In the genomic region with DNA sequence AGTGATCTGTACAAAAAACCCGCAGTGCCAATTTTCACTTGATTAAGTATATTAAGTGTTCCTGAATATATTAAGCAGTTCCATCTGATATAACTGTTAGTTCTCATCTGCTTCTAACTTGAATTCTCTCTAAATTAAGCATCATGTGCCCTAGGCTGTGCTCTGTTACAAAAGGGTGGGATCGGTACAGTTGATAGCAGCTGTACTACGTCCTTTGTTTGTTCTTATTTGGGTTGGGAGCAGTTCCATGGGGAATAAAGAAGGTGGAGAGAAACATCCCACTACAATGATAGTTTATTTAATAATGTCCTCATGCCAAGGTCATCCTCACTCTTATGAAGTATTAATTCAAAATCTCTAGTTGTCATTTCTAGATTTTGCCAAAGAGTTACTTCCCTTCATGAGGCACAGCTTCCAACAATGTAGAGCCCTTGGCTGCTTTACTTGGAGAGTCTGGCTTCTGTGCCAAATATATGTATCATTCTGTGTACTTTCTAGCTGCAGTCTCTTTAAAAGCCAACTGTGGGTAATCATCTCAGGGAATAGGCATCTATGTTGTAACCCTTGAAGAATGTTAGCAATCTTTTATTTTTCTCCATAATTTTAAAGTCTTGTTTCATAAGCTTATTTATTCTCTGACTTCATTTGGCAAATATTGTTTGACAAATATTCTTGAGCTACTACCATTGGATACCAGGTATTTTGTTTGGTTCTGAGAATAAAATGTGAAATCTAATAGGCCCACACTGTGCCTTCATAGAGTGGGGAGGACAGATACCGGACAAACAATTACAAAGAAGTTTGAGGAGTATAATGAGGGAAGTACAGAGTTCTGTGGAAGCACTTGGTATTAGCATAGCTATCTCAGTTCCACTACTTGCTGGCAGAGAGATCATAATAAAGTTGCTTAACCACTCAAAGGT, we compare ENCODE assay signal across 9 cellular contexts. TPM values are rescaled to one million over a fixed set of nuclear protein-coding genes. Genes with fewer than 3 reads are reported as not detected.
DNase-seq lines count a peak whose midpoint lies in the region; ATAC-seq and TF ChIP-seq lines count a peak whose summit lies in the region.
"Had no signal": no experiment of that assay in that cellular context is flagged by ENCODE, and none has a peak within 500 bp of the region (broad histone marks: within the 10 kb centered on the region; RNA-seq: fewer than 3 reads in every experiment).

No MANE protein-coding gene starts in this region.

- H3K9me3 ChIP-seq in Panc1 (ENCODE audit: control insufficient read depth, insufficient read depth, low read depth, low read length) = no peaks in the 10 kb centered on the region
- H3K9me3 ChIP-seq in prostate gland = no peaks in the 10 kb centered on the region

- in situ Hi-C loops in Panc1 (cut with HindIII; ENCODE audit: low pct_unique_long_range_greater_than_20kb, low sequenced_read_pairs) = no loop called here

- intact Hi-C loops in Panc1 (cut with micrococcal nuclease; ENCODE audit: unreplicated experiment) (no loop called here), prostate gland (cut with DNase I) (no loop called here)

- H3K4me3 ChIP-seq in Panc1 (ENCODE audit: low read depth in 2 of 2, low read length in 2 of 2) (no peak overlapping the region), fibroblast of mammary gland (ENCODE audit: control insufficient read depth, low read depth, low read length) (no peak overlapping the region), prostate gland (no peak overlapping the region)

- CTCF ChIA-PET in Panc1 (lab: Charles Lee) = no interaction called here

- no TSS peak for BruUV-seq in Panc1 (replicated peaks; lab: Mats Ljungman, UMichigan)

- DNase-seq in CD1c-positive myeloid dendritic cell (ENCODE audit: extremely low spot score) = peak; percentile 66
- DNase-seq in Panc1 (ENCODE audit: low read depth, low spot score) = peak; percentile 67
- DNase-seq in fibroblast of mammary gland (ENCODE audit: low read depth) = peak; percentile 93
- DNase-seq in prostate gland (ENCODE audit: low spot score) = peak; percentile 32
- no peak for DNase-seq in NCI-H2081 (lab: John Stamatoyannopoulos, UW)
- DNase-seq in inferior parietal cortex (ENCODE audit: extremely low spot score) = no peak
- no peak for DNase-seq in occipital lobe (lab: John Stamatoyannopoulos, UW)
- no peak for DNase-seq in activated CD4-positive, alpha-beta T cell treated with anti-CD3 and anti-CD28 coated beads for 1 hour
- DNase-seq: islet precursor cell had no signal

- H3K27me3 ChIP-seq in Panc1 (ENCODE audit: control insufficient read depth, insufficient read depth, low read length) = no peaks in the 10 kb centered on the region
- H3K27me3 ChIP-seq in prostate gland (replicated peaks; ENCODE audit: insufficient read depth) = no peaks in the 10 kb centered on the region

- peak; percentile 72 for ATAC-seq in Panc1

- WGBS in prostate gland = 31% methylated on average over 4 of the region's 4 CpGs

- POLR2A ChIA-PET in Panc1 (lab: Charles Lee) = no interaction called here

- H3K4me1 ChIP-seq in Panc1 (ENCODE audit: control insufficient read depth, insufficient read depth, low read length) (no peaks in the 10 kb centered on the region), prostate gland (replicated peaks) (no peaks in the 10 kb centered on the region)

- H3K36me3 ChIP-seq in Panc1 (ENCODE audit: control insufficient read depth, insufficient read depth, low read length) (no peaks in the 10 kb centered on the region), prostate gland (no peaks in the 10 kb centered on the region)

- TF ChIP-seq POLR2A in prostate gland (IDR thresholded peaks at IDR 0.05) = no peak

- no peak overlapping the region; the same call in 1 of the 2 replicates for H3K27ac ChIP-seq in Panc1 (ENCODE audit: low read length)
- peak overlapping the region in 1 of 2 donors; percentile 24 for H3K27ac ChIP-seq in prostate gland

- no peak for TF ChIP-seq CTCF in Panc1 (IDR thresholded peaks at IDR 0.05)
- no peak for TF ChIP-seq CTCF in fibroblast of mammary gland (conservative IDR thresholded peaks at IDR 0.05; ENCODE audit: control insufficient read depth, insufficient read depth, low read depth, low read length)
- no peak for TF ChIP-seq CTCF in prostate gland (IDR thresholded peaks at IDR 0.05)

RNA-seq across cellular contexts. Expression of a gene that starts 22.4 kb away (rescaled TPM):
- 36.6 TPM for total RNA-seq in Panc1 (2021; ENCODE audit: unreplicated experiment)
- 9.1 TPM for polyA plus RNA-seq in Panc1 (2012; ENCODE audit: insufficient read length)
- 10 to 100 TPM; 49.4 to 55.7 TPM for total RNA-seq in prostate gland
- 20.9 TPM for total RNA-seq in occipital lobe

Comparison
In these comparisons a context has a peak if more than half of its experiments do, and no peak if none do; other contexts are left out.
1. DNase-seq: peak in CD1c-positive myeloid dendritic cell (single experiment), Panc1 (single experiment), fibroblast of mammary gland (single experiment) and prostate gland (single experiment); none in NCI-H2081 (0 of 2), inferior parietal cortex (single experiment), occipital lobe (single experiment) and activated CD4-positive, alpha-beta T cell treated with anti-CD3 and anti-CD28 coated beads for 1 hour (single experiment).